Comparison of ENCODE assay signal across 15 cellular contexts in the genomic region with DNA sequence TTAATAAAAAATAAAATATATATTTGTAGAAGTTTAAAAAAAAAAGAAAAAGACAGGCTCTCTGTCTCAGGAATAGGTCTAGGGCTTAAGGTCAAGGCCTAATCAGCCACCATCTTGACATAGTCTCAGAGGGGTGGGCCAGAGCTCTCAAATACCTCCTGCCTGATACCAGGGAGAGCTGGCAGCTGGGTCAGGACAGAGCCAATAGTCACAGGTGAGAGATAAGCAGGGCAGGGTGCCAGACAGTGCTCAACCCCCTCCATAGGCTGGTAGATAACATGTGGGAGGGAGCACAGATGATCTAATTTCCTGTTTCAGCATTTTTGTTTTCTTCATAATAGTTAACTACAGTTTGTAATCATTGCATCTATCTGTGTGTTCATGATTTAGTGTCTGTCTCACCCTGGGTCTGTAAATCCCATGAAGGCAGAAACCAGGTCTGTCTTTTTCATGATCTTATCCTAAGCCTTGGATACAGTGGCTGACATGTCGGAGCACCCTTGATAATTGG.
DNase-seq lines count a peak whose midpoint lies in the region; ATAC-seq and TF ChIP-seq lines count a peak whose summit lies in the region.
"Had no signal": no experiment of that assay in that cellular context is flagged by ENCODE, and none has a peak within 500 bp of the region (broad histone marks: within the 10 kb centered on the region; RNA-seq: fewer than 3 reads in every experiment).

No MANE protein-coding gene starts in this region.

- no peak overlapping the region for H3K27ac ChIP-seq in body of pancreas

- 41 to 57% methylated on average over 1 of the region's 1 CpG for WGBS in body of pancreas, 2 donors

- DNase-seq in NCI-H1436 treated with DMSO at 0.1 percent for 48 hours (lab: John Stamatoyannopoulos, UW) (peak; percentile 19), NCI-H1436 (lab: John Stamatoyannopoulos, UW) (no peak), DMS153 (lab: John Stamatoyannopoulos, UW) (peak; percentile 24), NCI-H2171 treated with DMSO at 0.1 percent for 48 hours (lab: John Stamatoyannopoulos, UW) (peak; percentile 61), body of pancreas (peak; percentile 71 to 82 (median 74)), cerebellar cortex (ENCODE audit: low spot score) (no peak)
- no peak for DNase-seq in NK-92 treated with Interleukin-12 subunit alpha and Interleukin-12 subunit beta, amount 100 ng/mL, for 24 hours (lab: John Stamatoyannopoulos, UW)
- DNase-seq: COR-L47, DMS79, IMR-90, Kasumi-1, NCI-H1694 treated with DMSO at 0.1 percent for 48 hours, OCI-M1 had no signal

- no peaks in the 10 kb centered on the region for H3K36me3 ChIP-seq in body of pancreas (replicated peaks in 1 of 2; ENCODE audit: insufficient read depth in 1 of 2, low read depth in 2 of 2)
- H3K36me3 ChIP-seq: HAP-1 had no signal

- no peaks in the 10 kb centered on the region for H3K9me3 ChIP-seq in body of pancreas
- H3K9me3 ChIP-seq: HAP-1 had no signal

- H3K4me1 ChIP-seq in body of pancreas, result no peaks in the 10 kb centered on the region
- H3K4me1 ChIP-seq: HAP-1 had no signal

- H3K27me3 ChIP-seq in body of pancreas, result no peaks in the 10 kb centered on the region

- TF ChIP-seq POLR2A in body of pancreas (IDR thresholded peaks at IDR 0.05), result no peak

- intact Hi-C loops in body of pancreas (cut with DNase I), result no loop called here

- peak; percentile 83 for ATAC-seq in body of pancreas
- no peak for ATAC-seq in HG02571 (IDR thresholded peaks at IDR 0.05; ENCODE audit: unreplicated experiment)

- no peak for TF ChIP-seq CTCF in body of pancreas (IDR thresholded peaks at IDR 0.05)

- no peak overlapping the region for H3K4me3 ChIP-seq in body of pancreas
- H3K4me3 ChIP-seq: HAP-1 had no signal

Comparison
In these comparisons a context has a peak if more than half of its experiments do, and no peak if none do; other contexts are left out.
1. DNase-seq: peak in NCI-H1436 treated with DMSO at 0.1 percent for 48 hours (single experiment), DMS153 (single experiment), NCI-H2171 treated with DMSO at 0.1 percent for 48 hours (single experiment) and body of pancreas (4 of 4); none in NCI-H1436 (single experiment), cerebellar cortex (single experiment) and NK-92 treated with Interleukin-12 subunit alpha and Interleukin-12 subunit beta, amount 100 ng/mL, for 24 hours (single experiment).